2 cellular contexts compared by ENCODE assay signal in the genomic region with DNA sequence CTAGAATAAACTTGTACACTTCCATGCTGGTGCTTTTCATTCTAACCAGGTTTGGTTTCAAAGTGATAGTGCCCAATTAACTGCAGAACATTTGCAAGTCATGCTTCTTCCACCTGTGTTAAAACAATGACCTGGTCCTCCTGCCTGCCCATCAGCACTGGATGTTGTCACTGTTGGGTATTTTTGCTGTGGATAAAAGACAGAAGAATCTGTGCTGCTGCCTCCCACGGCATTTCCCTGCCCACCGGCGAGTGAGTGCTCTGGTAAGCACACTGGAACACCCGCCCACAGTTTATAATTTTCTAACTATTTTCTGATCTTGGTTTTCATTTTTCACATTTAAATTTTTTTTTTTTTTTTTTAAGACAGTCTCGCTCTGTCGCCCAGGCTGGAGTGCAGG.
TF ChIP-seq lines count a peak whose summit lies in the region.

No MANE protein-coding gene starts in this region.

TF ChIP-seq in HCT116, 20 proteins besides CTCF, POLR2A, EP300 and RAD21:
- TF ChIP-seq YY1 (IDR thresholded peaks at IDR 0.05; ENCODE audit: extremely low read depth, insufficient replicate concordance, low read depth, low read length) = no peak
- TF ChIP-seq SIN3A (IDR thresholded peaks at IDR 0.05; ENCODE audit: low read depth) = no peak
- TF ChIP-seq EGR1 (IDR thresholded peaks at IDR 0.05; ENCODE audit: low read depth) = no peak
- no peak for TF ChIP-seq REST (IDR thresholded peaks at IDR 0.05; ENCODE audit: low read depth)
- no peak for TF ChIP-seq SRF (IDR thresholded peaks at IDR 0.05; ENCODE audit: low read depth)
- TF ChIP-seq ATF3 (IDR thresholded peaks at IDR 0.05) = no peak

TF ChIP-seq in K562, 482 proteins besides CTCF, POLR2A, EP300 and RAD21:
- TF ChIP-seq TFAM (CRISPR knock-in tag; conservative IDR thresholded peaks at IDR 0.05) = no peak
- 0 out of 2 replicates have a peak, but pooled peaks have one; percentile 12 for TF ChIP-seq MAFG (tag; conservative IDR thresholded peaks at IDR 0.05)
- no peak for TF ChIP-seq NR1H2 (CRISPR knock-in tag; IDR thresholded peaks at IDR 0.05)
- no peak for TF ChIP-seq ARID3A (IDR thresholded peaks at IDR 0.05; ENCODE audit: borderline replicate concordance, low read depth, low read length)
- no peak for TF ChIP-seq FOXA1 (IDR thresholded peaks at IDR 0.05; ENCODE audit: borderline replicate concordance)
- TF ChIP-seq C11orf30 (IDR thresholded peaks at IDR 0.05; ENCODE audit: low read depth) = 0 out of 2 replicates have a peak, but pooled peaks have one; percentile 4
- TF ChIP-seq, protein P1, sequence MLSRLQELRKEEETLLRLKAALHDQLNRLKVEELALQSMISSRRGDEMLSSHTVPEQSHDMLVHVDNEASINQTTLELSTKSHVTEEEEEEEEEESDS (CRISPR knock-in tag; IDR thresholded peaks at IDR 0.05) = no peak
- TF ChIP-seq, protein P2, sequence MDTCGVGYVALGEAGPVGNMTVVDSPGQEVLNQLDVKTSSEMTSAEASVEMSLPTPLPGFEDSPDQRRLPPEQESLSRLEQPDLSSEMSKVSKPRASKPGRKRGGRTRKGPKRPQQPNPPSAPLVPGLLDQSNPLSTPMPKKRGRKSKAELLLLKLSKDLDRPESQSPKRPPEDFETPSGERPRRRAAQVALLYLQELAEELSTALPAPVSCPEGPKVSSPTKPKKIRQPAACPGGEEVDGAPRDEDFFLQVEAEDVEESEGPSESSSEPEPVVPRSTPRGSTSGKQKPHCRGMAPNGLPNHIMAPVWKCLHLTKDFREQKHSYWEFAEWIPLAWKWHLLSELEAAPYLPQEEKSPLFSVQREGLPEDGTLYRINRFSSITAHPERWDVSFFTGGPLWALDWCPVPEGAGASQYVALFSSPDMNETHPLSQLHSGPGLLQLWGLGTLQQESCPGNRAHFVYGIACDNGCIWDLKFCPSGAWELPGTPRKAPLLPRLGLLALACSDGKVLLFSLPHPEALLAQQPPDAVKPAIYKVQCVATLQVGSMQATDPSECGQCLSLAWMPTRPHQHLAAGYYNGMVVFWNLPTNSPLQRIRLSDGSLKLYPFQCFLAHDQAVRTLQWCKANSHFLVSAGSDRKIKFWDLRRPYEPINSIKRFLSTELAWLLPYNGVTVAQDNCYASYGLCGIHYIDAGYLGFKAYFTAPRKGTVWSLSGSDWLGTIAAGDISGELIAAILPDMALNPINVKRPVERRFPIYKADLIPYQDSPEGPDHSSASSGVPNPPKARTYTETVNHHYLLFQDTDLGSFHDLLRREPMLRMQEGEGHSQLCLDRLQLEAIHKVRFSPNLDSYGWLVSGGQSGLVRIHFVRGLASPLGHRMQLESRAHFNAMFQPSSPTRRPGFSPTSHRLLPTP (IDR thresholded peaks at IDR 0.05; ENCODE audit: borderline replicate concordance, extremely low read depth, insufficient read length) = no peak
- no peak for TF ChIP-seq ETS1 (conservative IDR thresholded peaks at IDR 0.05; ENCODE audit: control insufficient read depth, low read depth, low read length)
- TF ChIP-seq, protein P3, sequence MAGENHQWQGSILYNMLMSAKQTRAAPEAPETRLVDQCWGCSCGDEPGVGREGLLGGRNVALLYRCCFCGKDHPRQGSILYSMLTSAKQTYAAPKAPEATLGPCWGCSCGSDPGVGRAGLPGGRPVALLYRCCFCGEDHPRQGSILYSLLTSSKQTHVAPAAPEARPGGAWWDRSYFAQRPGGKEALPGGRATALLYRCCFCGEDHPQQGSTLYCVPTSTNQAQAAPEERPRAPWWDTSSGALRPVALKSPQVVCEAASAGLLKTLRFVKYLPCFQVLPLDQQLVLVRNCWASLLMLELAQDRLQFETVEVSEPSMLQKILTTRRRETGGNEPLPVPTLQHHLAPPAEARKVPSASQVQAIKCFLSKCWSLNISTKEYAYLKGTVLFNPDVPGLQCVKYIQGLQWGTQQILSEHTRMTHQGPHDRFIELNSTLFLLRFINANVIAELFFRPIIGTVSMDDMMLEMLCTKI (IDR thresholded peaks at IDR 0.05; ENCODE audit: partially characterized antibody) = no peak
- TF ChIP-seq PRPF4 (IDR thresholded peaks at IDR 0.05; ENCODE audit: insufficient read depth, low read depth, low read length, poor library complexity, severe bottlenecking) = no peak
- TF ChIP-seq SMARCA5 (IDR thresholded peaks at IDR 0.05) = no peak
- TF ChIP-seq ETV6 (IDR thresholded peaks at IDR 0.05; ENCODE audit: borderline replicate concordance in 1 of 2, low read depth in 2 of 2, low read length in 1 of 2) = no peak
- TF ChIP-seq ETV6 (CRISPR knock-in tag; IDR thresholded peaks at IDR 0.05; ENCODE audit: borderline replicate concordance) = no peak
- no peak for TF ChIP-seq YBX1 (IDR thresholded peaks at IDR 0.05)
- no peak for TF ChIP-seq NFRKB (IDR thresholded peaks at IDR 0.05; ENCODE audit: low read depth)
